Comparison of ENCODE assay signal across 13 cellular contexts in genomic region chr3:114464548-114464947, GRCh38.
DNase-seq lines count a peak whose midpoint lies in the region; ATAC-seq and TF ChIP-seq lines count a peak whose summit lies in the region.
"Had no signal": no experiment of that assay in that cellular context is flagged by ENCODE, and none has a peak within 500 bp of the region (broad histone marks: within the 10 kb centered on the region; RNA-seq: fewer than 3 reads in every experiment).

No MANE protein-coding gene starts in this region.

- DNase-seq in cortex of kidney (lab: John Stamatoyannopoulos, UW), result no peak
- no peak for DNase-seq in SK-N-SH
- DNase-seq in NCI-H446 treated with DMSO at 0.1 percent for 48 hours (lab: John Stamatoyannopoulos, UW), result no peak
- no peak for DNase-seq in Right ventricle myocardium superior
- DNase-seq: activated T-cell treated with anti-CD3 and anti-CD28 coated beads, Interleukin-2, amount 50 U/mL, for 48 hours; head of caudate nucleus; NCI-H69; spleen had no signal

- CTCF ChIA-PET in SK-N-SH (lab: Yijun Ruan, JAX), result interaction anchor here (0.6 to 0.8 kb wide), 3 partner anchors 12 to 75 kb away, joined by 3 read pairs; no protein-coding TSS in a partner anchor

- POLR2A ChIA-PET in SK-N-SH (lab: Yijun Ruan, JAX), result no interaction called here

- H3K9me3 ChIP-seq in SK-N-SH, result no peaks in the 10 kb centered on the region
- H3K9me3 ChIP-seq: spleen had no signal

- no peak overlapping the region for H3K9ac ChIP-seq in SK-N-SH

- H3K4me1 ChIP-seq in SK-N-SH (ENCODE audit: control insufficient read depth in 1 of 2, insufficient read depth in 2 of 2, low read depth in 1 of 2, low read length in 1 of 2), result no peaks in the 10 kb centered on the region
- H3K4me1 ChIP-seq: spleen had no signal

- H4K20me1 ChIP-seq in SK-N-SH (ENCODE audit: insufficient read depth), result no peaks in the 10 kb centered on the region

- TF ChIP-seq RAD21 in SK-N-SH (IDR thresholded peaks at IDR 0.05; ENCODE audit: low read length), result no peak

- no peak overlapping the region for H3K4me2 ChIP-seq in SK-N-SH

- no peak overlapping the region for H2AFZ ChIP-seq in SK-N-SH (ENCODE audit: low read depth)

- intact Hi-C loops in Right ventricle myocardium superior (cut with DNase I), result no loop called here

- H3K4me3 ChIP-seq in SK-N-SH (ENCODE audit: low read depth in 2 of 2, low read length in 1 of 2), result no peak overlapping the region
- H3K4me3 ChIP-seq: spleen had no signal

- no peak for TF ChIP-seq EP300 in SK-N-SH (IDR thresholded peaks at IDR 0.05; ENCODE audit: borderline replicate concordance in 1 of 2, low read depth in 1 of 2, low read length in 1 of 2)

- H3K79me2 ChIP-seq in SK-N-SH (ENCODE audit: insufficient read depth), result no peaks in the 10 kb centered on the region; the same call in 1 of the 2 replicates

- H3F3A ChIP-seq in SK-N-SH (replicated peaks; ENCODE audit: insufficient read depth), result no peaks in the 10 kb centered on the region

- peak; percentile 88 for ATAC-seq in GM18498 (IDR thresholded peaks at IDR 0.05; ENCODE audit: unreplicated experiment)
- ATAC-seq in GM19438 (IDR thresholded peaks at IDR 0.05; ENCODE audit: low read depth, unreplicated experiment), result peak; percentile 59
- ATAC-seq in HG02852 (IDR thresholded peaks at IDR 0.05; ENCODE audit: unreplicated experiment), result peak; percentile 95
- peak; percentile 78 for ATAC-seq in HG03571 (IDR thresholded peaks at IDR 0.05; ENCODE audit: unreplicated experiment)
- no peak for ATAC-seq in Right ventricle myocardium superior (ENCODE audit: poor library complexity)

- H3K27ac ChIP-seq in SK-N-SH (ENCODE audit: low read depth in 2 of 2, low read length in 1 of 2), result no peak overlapping the region
- H3K27ac ChIP-seq: C4-2B, spleen had no signal

- no peaks in the 10 kb centered on the region for H3K27me3 ChIP-seq in SK-N-SH (ENCODE audit: insufficient read depth)
- H3K27me3 ChIP-seq: spleen had no signal

- no peaks in the 10 kb centered on the region for H3K36me3 ChIP-seq in SK-N-SH (replicated peaks in 1 of 2; ENCODE audit: control insufficient read depth in 1 of 2, insufficient read depth in 2 of 2, low read length in 1 of 2)
- H3K36me3 ChIP-seq: spleen had no signal

- H3K9me2 ChIP-seq in SK-N-SH, result no peaks in the 10 kb centered on the region

- no peak for TF ChIP-seq CTCF in SK-N-SH (IDR thresholded peaks at IDR 0.05)

TF ChIP-seq in SK-N-SH, 30 proteins besides CTCF, POLR2A, EP300 and RAD21:
- TF ChIP-seq, protein P1, sequence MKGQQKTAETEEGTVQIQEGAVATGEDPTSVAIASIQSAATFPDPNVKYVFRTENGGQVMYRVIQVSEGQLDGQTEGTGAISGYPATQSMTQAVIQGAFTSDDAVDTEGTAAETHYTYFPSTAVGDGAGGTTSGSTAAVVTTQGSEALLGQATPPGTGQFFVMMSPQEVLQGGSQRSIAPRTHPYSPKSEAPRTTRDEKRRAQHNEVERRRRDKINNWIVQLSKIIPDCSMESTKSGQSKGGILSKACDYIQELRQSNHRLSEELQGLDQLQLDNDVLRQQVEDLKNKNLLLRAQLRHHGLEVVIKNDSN (IDR thresholded peaks at IDR 0.05; ENCODE audit: borderline replicate concordance, low read depth), result no peak
- TF ChIP-seq RFX5 (IDR thresholded peaks at IDR 0.05; ENCODE audit: low read length) (no peak), NFIC (IDR thresholded peaks at IDR 0.05; ENCODE audit: borderline replicate concordance) (no peak), RCOR1 (IDR thresholded peaks at IDR 0.05; ENCODE audit: low read length) (no peak), GABPA (IDR thresholded peaks at IDR 0.05; ENCODE audit: low read depth) (no peak), EZH2phosphoT487 (IDR thresholded peaks at IDR 0.05; ENCODE audit: borderline replicate concordance, low read depth) (no peak), NRF1 (IDR thresholded peaks at IDR 0.05; ENCODE audit: low read depth, low read length) (no peak), FOXJ3 (CRISPR knock-in tag; IDR thresholded peaks at IDR 0.05) (no peak), RXRA (IDR thresholded peaks at IDR 0.05; ENCODE audit: borderline replicate concordance, low read depth) (no peak), SIN3A (IDR thresholded peaks at IDR 0.05; ENCODE audit: borderline replicate concordance, low read depth, low read length) (no peak), SMC3 (IDR thresholded peaks at IDR 0.05; ENCODE audit: low read depth, low read length) (no peak), POLR2AphosphoS5 (IDR thresholded peaks at IDR 0.05; ENCODE audit: low read depth, low read length) (no peak), PBX3 (IDR thresholded peaks at IDR 0.05) (no peak), FOXM1 (IDR thresholded peaks at IDR 0.05; ENCODE audit: low read depth) (no peak), MAX (IDR thresholded peaks at IDR 0.05; ENCODE audit: low read depth) (no peak), TCF12 (IDR thresholded peaks at IDR 0.05) (no peak), TAF1 (IDR thresholded peaks at IDR 0.05; ENCODE audit: borderline replicate concordance, low read depth, low read length) (no peak)
- TF ChIP-seq, protein P2, sequence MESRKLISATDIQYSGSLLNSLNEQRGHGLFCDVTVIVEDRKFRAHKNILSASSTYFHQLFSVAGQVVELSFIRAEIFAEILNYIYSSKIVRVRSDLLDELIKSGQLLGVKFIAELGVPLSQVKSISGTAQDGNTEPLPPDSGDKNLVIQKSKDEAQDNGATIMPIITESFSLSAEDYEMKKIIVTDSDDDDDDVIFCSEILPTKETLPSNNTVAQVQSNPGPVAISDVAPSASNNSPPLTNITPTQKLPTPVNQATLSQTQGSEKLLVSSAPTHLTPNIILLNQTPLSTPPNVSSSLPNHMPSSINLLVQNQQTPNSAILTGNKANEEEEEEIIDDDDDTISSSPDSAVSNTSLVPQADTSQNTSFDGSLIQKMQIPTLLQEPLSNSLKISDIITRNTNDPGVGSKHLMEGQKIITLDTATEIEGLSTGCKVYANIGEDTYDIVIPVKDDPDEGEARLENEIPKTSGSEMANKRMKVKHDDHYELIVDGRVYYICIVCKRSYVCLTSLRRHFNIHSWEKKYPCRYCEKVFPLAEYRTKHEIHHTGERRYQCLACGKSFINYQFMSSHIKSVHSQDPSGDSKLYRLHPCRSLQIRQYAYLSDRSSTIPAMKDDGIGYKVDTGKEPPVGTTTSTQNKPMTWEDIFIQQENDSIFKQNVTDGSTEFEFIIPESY (IDR thresholded peaks at IDR 0.05; ENCODE audit: borderline replicate concordance, low read depth), result no peak
- TF ChIP-seq, protein P3, sequence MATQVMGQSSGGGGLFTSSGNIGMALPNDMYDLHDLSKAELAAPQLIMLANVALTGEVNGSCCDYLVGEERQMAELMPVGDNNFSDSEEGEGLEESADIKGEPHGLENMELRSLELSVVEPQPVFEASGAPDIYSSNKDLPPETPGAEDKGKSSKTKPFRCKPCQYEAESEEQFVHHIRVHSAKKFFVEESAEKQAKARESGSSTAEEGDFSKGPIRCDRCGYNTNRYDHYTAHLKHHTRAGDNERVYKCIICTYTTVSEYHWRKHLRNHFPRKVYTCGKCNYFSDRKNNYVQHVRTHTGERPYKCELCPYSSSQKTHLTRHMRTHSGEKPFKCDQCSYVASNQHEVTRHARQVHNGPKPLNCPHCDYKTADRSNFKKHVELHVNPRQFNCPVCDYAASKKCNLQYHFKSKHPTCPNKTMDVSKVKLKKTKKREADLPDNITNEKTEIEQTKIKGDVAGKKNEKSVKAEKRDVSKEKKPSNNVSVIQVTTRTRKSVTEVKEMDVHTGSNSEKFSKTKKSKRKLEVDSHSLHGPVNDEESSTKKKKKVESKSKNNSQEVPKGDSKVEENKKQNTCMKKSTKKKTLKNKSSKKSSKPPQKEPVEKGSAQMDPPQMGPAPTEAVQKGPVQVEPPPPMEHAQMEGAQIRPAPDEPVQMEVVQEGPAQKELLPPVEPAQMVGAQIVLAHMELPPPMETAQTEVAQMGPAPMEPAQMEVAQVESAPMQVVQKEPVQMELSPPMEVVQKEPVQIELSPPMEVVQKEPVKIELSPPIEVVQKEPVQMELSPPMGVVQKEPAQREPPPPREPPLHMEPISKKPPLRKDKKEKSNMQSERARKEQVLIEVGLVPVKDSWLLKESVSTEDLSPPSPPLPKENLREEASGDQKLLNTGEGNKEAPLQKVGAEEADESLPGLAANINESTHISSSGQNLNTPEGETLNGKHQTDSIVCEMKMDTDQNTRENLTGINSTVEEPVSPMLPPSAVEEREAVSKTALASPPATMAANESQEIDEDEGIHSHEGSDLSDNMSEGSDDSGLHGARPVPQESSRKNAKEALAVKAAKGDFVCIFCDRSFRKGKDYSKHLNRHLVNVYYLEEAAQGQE (IDR thresholded peaks at IDR 0.05; ENCODE audit: low read depth, low read length), result no peak
- TF ChIP-seq, protein P4, sequence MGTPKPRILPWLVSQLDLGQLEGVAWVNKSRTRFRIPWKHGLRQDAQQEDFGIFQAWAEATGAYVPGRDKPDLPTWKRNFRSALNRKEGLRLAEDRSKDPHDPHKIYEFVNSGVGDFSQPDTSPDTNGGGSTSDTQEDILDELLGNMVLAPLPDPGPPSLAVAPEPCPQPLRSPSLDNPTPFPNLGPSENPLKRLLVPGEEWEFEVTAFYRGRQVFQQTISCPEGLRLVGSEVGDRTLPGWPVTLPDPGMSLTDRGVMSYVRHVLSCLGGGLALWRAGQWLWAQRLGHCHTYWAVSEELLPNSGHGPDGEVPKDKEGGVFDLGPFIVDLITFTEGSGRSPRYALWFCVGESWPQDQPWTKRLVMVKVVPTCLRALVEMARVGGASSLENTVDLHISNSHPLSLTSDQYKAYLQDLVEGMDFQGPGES (IDR thresholded peaks at IDR 0.05; ENCODE audit: low read depth, low read length), result no peak
